ENCODE assay signal across 8 cellular contexts in genomic region chr17:9402590-9403199, GRCh38.
DNase-seq lines count a peak whose midpoint lies in the region; ATAC-seq, FAIRE-seq and TF ChIP-seq lines count a peak whose summit lies in the region.

No MANE protein-coding gene starts in this region.

- H3K4me1 ChIP-seq in small intestine (ENCODE audit: control insufficient read depth in 2 of 2, insufficient read depth in 1 of 2, low read depth in 1 of 2, low read length in 1 of 2): no peaks in the 10 kb centered on the region

- in situ Hi-C loops in SK-MEL-5 (cut with HindIII; ENCODE audit: low pct_unique_long_range_greater_than_20kb, low sequenced_read_pairs): no loop called here

- no peak for TF ChIP-seq POLR2A in erythroblast (IDR thresholded peaks at IDR 0.05; ENCODE audit: low read length)

- ATAC-seq in GM18502 (IDR thresholded peaks at IDR 0.05; ENCODE audit: poor library complexity, unreplicated experiment) (no peak), HG02610 (IDR thresholded peaks at IDR 0.05; ENCODE audit: unreplicated experiment) (no peak)

- H3K27me3 ChIP-seq in small intestine (ENCODE audit: control insufficient read depth in 2 of 2, insufficient read depth in 2 of 2, low read length in 2 of 2): no peaks in the 10 kb centered on the region

- peak; percentile 25 for DNase-seq in COLO829 (ENCODE audit: low spot score)
- DNase-seq in HCEC 1CT: peak; percentile 48
- peak; percentile 66 for DNase-seq in SK-MEL-5 (ENCODE audit: low read depth, low spot score)
- peak; percentile 19 to 56 for DNase-seq in erythroblast (lab: John Stamatoyannopoulos, UW)
- peak; percentile 65 for DNase-seq in small intestine
- DNase-seq in NK-92 (lab: John Stamatoyannopoulos, UW; ENCODE audit: unreplicated experiment): no peak

- H3K27ac ChIP-seq in small intestine (ENCODE audit: low read depth in 1 of 2, low read length in 1 of 2): no peak overlapping the region

- no peaks in the 10 kb centered on the region for H3K9me3 ChIP-seq in small intestine (ENCODE audit: control insufficient read depth, low read depth)

- H3K36me3 ChIP-seq in small intestine (ENCODE audit: control insufficient read depth in 2 of 2, insufficient read depth in 2 of 2, low read length in 2 of 2): no peaks in the 10 kb centered on the region

- no peak overlapping the region for H3K4me3 ChIP-seq in small intestine (ENCODE audit: low read depth in 1 of 2, low read length in 2 of 2)

- FAIRE-seq in small intestine (lab: Jason Lieb, UNC): no peak

- WGBS in small intestine, 3 donors: 92 to 98% (median 94%) methylated on average over 9 of the region's 9 CpGs
